In genomic region chr14:34678735-34679134, GRCh38 we compare ENCODE assay signal across 2 cellular contexts.
TF ChIP-seq lines count a peak whose summit lies in the region.

No MANE protein-coding gene starts in this region.

TF ChIP-seq in IMR-90, 13 proteins besides CTCF, POLR2A, EP300 and RAD21:
- TF ChIP-seq CEBPB (IDR thresholded peaks at IDR 0.05; ENCODE audit: low read depth, low read length) (no peak), ELK1 (IDR thresholded peaks at IDR 0.05; ENCODE audit: borderline replicate concordance, low read depth, low read length) (no peak), USF2 (IDR thresholded peaks at IDR 0.05; ENCODE audit: low read depth, low read length) (no peak), FOS (IDR thresholded peaks at IDR 0.05; ENCODE audit: low read depth, low read length) (no peak), MXI1 (IDR thresholded peaks at IDR 0.05; ENCODE audit: borderline replicate concordance, low read depth, low read length) (no peak), BHLHE40 (IDR thresholded peaks at IDR 0.05; ENCODE audit: low read depth, low read length) (no peak)

TF ChIP-seq in endothelial cell of umbilical vein, 7 proteins besides CTCF, POLR2A, EP300 and RAD21:
- TF ChIP-seq MYC (IDR thresholded peaks at IDR 0.05; ENCODE audit: low read depth, low read length) (no peak), MAX (IDR thresholded peaks at IDR 0.05; ENCODE audit: insufficient read depth, insufficient read length) (no peak), GATA2 (IDR thresholded peaks at IDR 0.05; ENCODE audit: insufficient read depth, insufficient read length, low read depth, low read length) (no peak), POLR2AphosphoS5 (IDR thresholded peaks at IDR 0.05; ENCODE audit: insufficient read depth, low read depth, low read length) (no peak), FOS (IDR thresholded peaks at IDR 0.05; ENCODE audit: borderline replicate concordance, insufficient read depth, low read length) (no peak), EZH2 (IDR thresholded peaks at IDR 0.05; ENCODE audit: borderline replicate concordance, low read depth, low read length, severe bottlenecking) (no peak), JUN (IDR thresholded peaks at IDR 0.05; ENCODE audit: borderline replicate concordance, insufficient read depth, insufficient read length, low read depth) (no peak)
